1 cellular context compared by ENCODE assay signal in the genomic region with DNA sequence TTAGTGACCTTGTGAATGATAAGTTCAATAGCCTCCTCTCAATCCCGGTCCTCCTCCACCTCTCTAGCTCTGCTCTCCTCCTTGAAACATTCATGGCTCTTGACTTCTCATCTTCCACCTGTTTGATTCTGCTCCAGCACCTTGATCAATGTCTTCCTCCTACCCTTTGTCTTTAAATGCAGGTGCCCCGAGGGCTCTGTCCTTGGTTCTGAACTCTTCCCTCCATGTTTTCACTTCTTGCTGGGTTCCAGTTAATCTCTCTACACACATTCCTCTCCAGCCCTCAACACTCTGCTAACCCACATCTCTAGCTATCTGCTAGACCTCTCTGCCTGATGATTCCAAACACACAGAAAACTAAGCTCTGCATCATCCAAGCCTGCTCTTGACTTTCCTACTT.
TF ChIP-seq lines count a peak whose summit lies in the region.

No MANE protein-coding gene starts in this region.

TF ChIP-seq in GM12878, 131 proteins besides CTCF, POLR2A, EP300 and RAD21:
- no peak for TF ChIP-seq GATAD2B (conservative IDR thresholded peaks at IDR 0.05; ENCODE audit: low read depth)
- TF ChIP-seq SMARCA5 (IDR thresholded peaks at IDR 0.05): no peak
- no peak for TF ChIP-seq YBX1 (IDR thresholded peaks at IDR 0.05)
- no peak for TF ChIP-seq SMC3 (IDR thresholded peaks at IDR 0.05; ENCODE audit: borderline replicate concordance, low read length)
- 0 out of 2 replicates have a peak, but pooled peaks have one; percentile 16 for TF ChIP-seq YY1 (IDR thresholded peaks at IDR 0.05; ENCODE audit: low read depth, low read length)
- TF ChIP-seq, protein P1, sequence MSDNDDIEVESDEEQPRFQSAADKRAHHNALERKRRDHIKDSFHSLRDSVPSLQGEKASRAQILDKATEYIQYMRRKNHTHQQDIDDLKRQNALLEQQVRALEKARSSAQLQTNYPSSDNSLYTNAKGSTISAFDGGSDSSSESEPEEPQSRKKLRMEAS (IDR thresholded peaks at IDR 0.05; ENCODE audit: low read depth, low read length): no peak
- TF ChIP-seq ZSCAN29 (IDR thresholded peaks at IDR 0.05): no peak
- TF ChIP-seq MXI1 (IDR thresholded peaks at IDR 0.05; ENCODE audit: low read depth, low read length): no peak
- TF ChIP-seq NFIC (IDR thresholded peaks at IDR 0.05; ENCODE audit: low read depth, low read length): no peak
- TF ChIP-seq, protein P2, sequence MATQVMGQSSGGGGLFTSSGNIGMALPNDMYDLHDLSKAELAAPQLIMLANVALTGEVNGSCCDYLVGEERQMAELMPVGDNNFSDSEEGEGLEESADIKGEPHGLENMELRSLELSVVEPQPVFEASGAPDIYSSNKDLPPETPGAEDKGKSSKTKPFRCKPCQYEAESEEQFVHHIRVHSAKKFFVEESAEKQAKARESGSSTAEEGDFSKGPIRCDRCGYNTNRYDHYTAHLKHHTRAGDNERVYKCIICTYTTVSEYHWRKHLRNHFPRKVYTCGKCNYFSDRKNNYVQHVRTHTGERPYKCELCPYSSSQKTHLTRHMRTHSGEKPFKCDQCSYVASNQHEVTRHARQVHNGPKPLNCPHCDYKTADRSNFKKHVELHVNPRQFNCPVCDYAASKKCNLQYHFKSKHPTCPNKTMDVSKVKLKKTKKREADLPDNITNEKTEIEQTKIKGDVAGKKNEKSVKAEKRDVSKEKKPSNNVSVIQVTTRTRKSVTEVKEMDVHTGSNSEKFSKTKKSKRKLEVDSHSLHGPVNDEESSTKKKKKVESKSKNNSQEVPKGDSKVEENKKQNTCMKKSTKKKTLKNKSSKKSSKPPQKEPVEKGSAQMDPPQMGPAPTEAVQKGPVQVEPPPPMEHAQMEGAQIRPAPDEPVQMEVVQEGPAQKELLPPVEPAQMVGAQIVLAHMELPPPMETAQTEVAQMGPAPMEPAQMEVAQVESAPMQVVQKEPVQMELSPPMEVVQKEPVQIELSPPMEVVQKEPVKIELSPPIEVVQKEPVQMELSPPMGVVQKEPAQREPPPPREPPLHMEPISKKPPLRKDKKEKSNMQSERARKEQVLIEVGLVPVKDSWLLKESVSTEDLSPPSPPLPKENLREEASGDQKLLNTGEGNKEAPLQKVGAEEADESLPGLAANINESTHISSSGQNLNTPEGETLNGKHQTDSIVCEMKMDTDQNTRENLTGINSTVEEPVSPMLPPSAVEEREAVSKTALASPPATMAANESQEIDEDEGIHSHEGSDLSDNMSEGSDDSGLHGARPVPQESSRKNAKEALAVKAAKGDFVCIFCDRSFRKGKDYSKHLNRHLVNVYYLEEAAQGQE (IDR thresholded peaks at IDR 0.05; ENCODE audit: low read depth, low read length): peak; percentile 92
- TF ChIP-seq MYC (IDR thresholded peaks at IDR 0.05; ENCODE audit: insufficient read depth, insufficient read length, insufficient replicate concordance, low read length, severe bottlenecking): no peak
TF ChIP-seq in GM12878: peak in this region for 2.
